Comparison of ENCODE assay signal across 8 cellular contexts in the genomic region with DNA sequence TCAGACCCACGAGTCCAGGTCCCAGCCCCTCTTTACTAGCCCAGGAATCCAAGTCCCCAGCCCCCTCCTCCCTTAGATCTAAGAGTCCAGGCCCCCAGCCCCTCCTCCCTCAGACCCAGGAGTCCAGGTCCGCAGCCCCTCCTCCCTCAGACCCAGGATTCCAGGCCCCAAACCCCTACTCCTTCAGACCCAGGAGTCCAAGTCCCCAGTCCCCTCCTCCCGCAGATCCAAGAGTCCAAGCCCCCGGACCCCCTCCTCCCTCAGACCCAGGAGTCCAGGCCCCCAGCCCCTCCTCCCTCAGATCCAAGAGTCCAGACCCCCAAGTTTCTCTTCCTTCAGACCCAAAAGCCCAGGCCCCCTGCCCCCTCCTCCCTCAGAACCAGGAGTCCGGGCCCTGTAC. TPM values are rescaled to one million over a fixed set of nuclear protein-coding genes. Genes with fewer than 3 reads are reported as not detected.
DNase-seq lines count a peak whose midpoint lies in the region; ATAC-seq and TF ChIP-seq lines count a peak whose summit lies in the region.

No MANE protein-coding gene starts in this region.

- no peaks in the 10 kb centered on the region for H3K9me3 ChIP-seq in DOHH2 (ENCODE audit: control insufficient read depth, insufficient read depth, low read length)
- H3K9me3 ChIP-seq in fibroblast of lung (ENCODE audit: control insufficient read depth, insufficient read depth, low read depth, low read length), result no peaks in the 10 kb centered on the region

- H4K20me1 ChIP-seq in DOHH2 (ENCODE audit: control insufficient read depth, insufficient read depth, low read depth, low read length) (no peaks in the 10 kb centered on the region), fibroblast of lung (ENCODE audit: control insufficient read depth, extremely low read depth, insufficient read depth, low read length) (no peaks in the 10 kb centered on the region)

- H3K4me1 Mint-ChIP-seq in T-cell (peaks cover 32 to 54% (median 39%) of the 10 kb centered on the region in 3 donors), progenitor cell of endocrine pancreas (ENCODE audit: low read depth) (peaks cover 30% of the 10 kb centered on the region)

- ATAC-seq in T-cell (replicated peaks in 1 of 4) (no peak), GM19035 (IDR thresholded peaks at IDR 0.05; ENCODE audit: unreplicated experiment) (no peak), HG03135 (IDR thresholded peaks at IDR 0.05; ENCODE audit: unreplicated experiment) (no peak)

- no peak overlapping the region for H2AFZ ChIP-seq in fibroblast of lung (ENCODE audit: low read length)

- peak overlapping the region; percentile 85 to 89 (median 87) for H3K4me3 Mint-ChIP-seq in T-cell
- H3K4me3 Mint-ChIP-seq in progenitor cell of endocrine pancreas (ENCODE audit: low read depth), result peak overlapping the region; percentile 87

- peaks cover 23% of the 10 kb centered on the region for H3K36me3 ChIP-seq in DOHH2 (ENCODE audit: control insufficient read depth, low read length)
- peaks cover 20% of the 10 kb centered on the region for H3K36me3 ChIP-seq in fibroblast of lung (ENCODE audit: control insufficient read depth, insufficient read depth, low read length)

- H3K4me3 ChIP-seq in DOHH2 (ENCODE audit: low read length), result peak overlapping the region; percentile 80
- H3K4me3 ChIP-seq in fibroblast of lung (replicated peaks in 1 of 4; ENCODE audit: control extremely low read depth in 1 of 4, insufficient read depth in 1 of 4, low read depth in 3 of 4, low read length in 4 of 4), result peak overlapping the region; percentile 64 to 83 (median 74)

- H3K27ac Mint-ChIP-seq in T-cell (peak overlapping the region; percentile 88 to 95), progenitor cell of endocrine pancreas (peak overlapping the region; percentile 95)

- no peaks in the 10 kb centered on the region for H3K9me2 ChIP-seq in DOHH2 (replicated peaks; ENCODE audit: control insufficient read depth, low read length)

- H3K9me3 Mint-ChIP-seq in T-cell (no peaks in the 10 kb centered on the region), progenitor cell of endocrine pancreas (ENCODE audit: low read depth) (no peaks in the 10 kb centered on the region)

- H3F3A ChIP-seq in DOHH2 (ENCODE audit: control insufficient read depth, insufficient read depth), result no peaks in the 10 kb centered on the region

- POLR2A ChIA-PET in T-cell (lab: Charles Lee), result no interaction called here

- H3K4me2 ChIP-seq in DOHH2 (ENCODE audit: low read length), result peak overlapping the region; percentile 77
- H3K4me2 ChIP-seq in fibroblast of lung (ENCODE audit: extremely low read depth, insufficient read depth, low read length), result peak overlapping the region; percentile 72

- no peaks in the 10 kb centered on the region for H3K27me3 ChIP-seq in DOHH2 (ENCODE audit: control insufficient read depth, low read length)
- no peaks in the 10 kb centered on the region for H3K27me3 ChIP-seq in fibroblast of lung (ENCODE audit: control insufficient read depth, insufficient read depth, low read length)

- TF ChIP-seq CTCF in DOHH2 (IDR thresholded peaks at IDR 0.05; ENCODE audit: low read depth, low read length, poor library complexity, severe bottlenecking) (no peak), fibroblast of lung (conservative IDR thresholded peaks at IDR 0.05 in 1 of 2, IDR thresholded peaks at IDR 0.05 in 1 of 2; ENCODE audit: low read depth in 1 of 2, low read length in 2 of 2) (no peak), progenitor cell of endocrine pancreas (IDR thresholded peaks at IDR 0.05; ENCODE audit: unreplicated experiment) (no peak)

- CTCF ChIA-PET in T-cell (lab: Charles Lee), result interaction anchor here in 1 of 2 donors (1.8 kb wide), 1 partner anchor 28 kb away, joined by 4 read pairs; no protein-coding TSS in a partner anchor

- H3K79me2 ChIP-seq in DOHH2 (ENCODE audit: control insufficient read depth, low read length) (peaks cover 13% of the 10 kb centered on the region), fibroblast of lung (ENCODE audit: control insufficient read depth, insufficient read depth, low read length) (no peaks in the 10 kb centered on the region)

- H3K27ac ChIP-seq in DOHH2 (ENCODE audit: low read depth, low read length), result peak overlapping the region; percentile 17; the same call in 1 of the 2 replicates
- peak overlapping the region; percentile 94 for H3K27ac ChIP-seq in fibroblast of lung (ENCODE audit: insufficient read depth, low read length)

- H3K36me3 Mint-ChIP-seq in T-cell (peaks cover 16% of the 10 kb centered on the region), progenitor cell of endocrine pancreas (ENCODE audit: insufficient read depth) (peaks cover 26% of the 10 kb centered on the region)

- H3K4me1 ChIP-seq in DOHH2 (ENCODE audit: control insufficient read depth, low read length), result peaks cover 20% of the 10 kb centered on the region
- peaks cover 3% of the 10 kb centered on the region for H3K4me1 ChIP-seq in fibroblast of lung (ENCODE audit: control insufficient read depth, extremely low read depth, insufficient read depth, low read length)

- DNase-seq in T-cell (no peak), fibroblast of lung (ENCODE audit: low read depth in 2 of 2) (no peak), progenitor cell of endocrine pancreas (ENCODE audit: low spot score, unreplicated experiment) (no peak), NCI-H1092 treated with DMSO at 0.1 percent for 48 hours (lab: John Stamatoyannopoulos, UW) (no peak), DMS114 treated with DMSO at 0.1 percent for 48 hours (lab: John Stamatoyannopoulos, UW; ENCODE audit: unreplicated experiment) (no peak)

- H3K9ac ChIP-seq in fibroblast of lung (ENCODE audit: insufficient read depth, low read length), result peak overlapping the region; percentile 85

- peaks cover 0 to 2% of the 10 kb centered on the region in 2 donors for H3K27me3 Mint-ChIP-seq in T-cell
- peaks cover 5% of the 10 kb centered on the region for H3K27me3 Mint-ChIP-seq in progenitor cell of endocrine pancreas

RNA-seq across cellular contexts. Expression of gene SPACA6, which starts 11.5 kb away (rescaled TPM):
- total RNA-seq in T-cell (1 to 10 TPM; 5.5 to 9.9 (median 6.9) TPM), fibroblast of lung (5.1 and 8.6 TPM in 2 replicates), progenitor cell of endocrine pancreas (28.9 and 32.3 TPM in 2 replicates)
- 2.8 and 5.5 TPM in 2 replicates for polyA plus RNA-seq in fibroblast of lung
- polyA plus RNA-seq in fibroblast of lung (2012), result 7.4 and 10.0 TPM in 2 replicates
- 8.7 and 12.1 TPM in 2 replicates for polyA minus RNA-seq in fibroblast of lung (ENCODE audit: low replicate concordance)

RNA-seq across cellular contexts. Expression of gene HAS1, which starts 19.2 kb away (rescaled TPM):
- total RNA-seq in T-cell, result not detected
- not detected in 2 replicates for total RNA-seq in fibroblast of lung
- not detected in 2 replicates for polyA plus RNA-seq in fibroblast of lung
- not detected in 2 replicates for polyA plus RNA-seq in fibroblast of lung (2012)
- not detected in 2 replicates for polyA minus RNA-seq in fibroblast of lung (ENCODE audit: low replicate concordance)
- not detected in 2 replicates for total RNA-seq in progenitor cell of endocrine pancreas

RNA-seq across cellular contexts. Expression of gene FPR1, which starts 47.1 kb away (rescaled TPM):
- total RNA-seq in T-cell (under 1 TPM in 2 of 5 donors, not detected in 3; 0.13 to 0.19 TPM), fibroblast of lung (not detected in 2 replicates), progenitor cell of endocrine pancreas (not detected in 2 replicates)
- polyA plus RNA-seq in fibroblast of lung, result 0.14 TPM in 1 of 2 replicates, not detected in the other
- not detected in 2 replicates for polyA plus RNA-seq in fibroblast of lung (2012)
- not detected in 2 replicates for polyA minus RNA-seq in fibroblast of lung (ENCODE audit: low replicate concordance)

RNA-seq across cellular contexts. Expression of gene FPR2, which starts 56.4 kb away (rescaled TPM):
- not detected for total RNA-seq in T-cell
- total RNA-seq in fibroblast of lung, result not detected in 2 replicates
- 0.12 TPM in 1 of 2 replicates, not detected in the other for polyA plus RNA-seq in fibroblast of lung
- polyA plus RNA-seq in fibroblast of lung (2012), result not detected in 2 replicates
- not detected in 2 replicates for polyA minus RNA-seq in fibroblast of lung (ENCODE audit: low replicate concordance)
- not detected in 2 replicates for total RNA-seq in progenitor cell of endocrine pancreas

RNA-seq across cellular contexts. Expression of gene SIGLEC14, which starts 58.0 kb away (rescaled TPM):
- total RNA-seq in T-cell (1 to 10 TPM in 1 of 5 donors, under 1 TPM in 2, not detected in 2; 0.68 to 1.1 (median 0.93) TPM), fibroblast of lung (not detected in 2 replicates), progenitor cell of endocrine pancreas (not detected in 2 replicates)
- polyA plus RNA-seq in fibroblast of lung, result not detected in 2 replicates
- not detected in 2 replicates for polyA plus RNA-seq in fibroblast of lung (2012)
- polyA minus RNA-seq in fibroblast of lung (ENCODE audit: low replicate concordance), result not detected in 2 replicates
